Comparison of ENCODE assay signal across 1 cellular context in the genomic region with DNA sequence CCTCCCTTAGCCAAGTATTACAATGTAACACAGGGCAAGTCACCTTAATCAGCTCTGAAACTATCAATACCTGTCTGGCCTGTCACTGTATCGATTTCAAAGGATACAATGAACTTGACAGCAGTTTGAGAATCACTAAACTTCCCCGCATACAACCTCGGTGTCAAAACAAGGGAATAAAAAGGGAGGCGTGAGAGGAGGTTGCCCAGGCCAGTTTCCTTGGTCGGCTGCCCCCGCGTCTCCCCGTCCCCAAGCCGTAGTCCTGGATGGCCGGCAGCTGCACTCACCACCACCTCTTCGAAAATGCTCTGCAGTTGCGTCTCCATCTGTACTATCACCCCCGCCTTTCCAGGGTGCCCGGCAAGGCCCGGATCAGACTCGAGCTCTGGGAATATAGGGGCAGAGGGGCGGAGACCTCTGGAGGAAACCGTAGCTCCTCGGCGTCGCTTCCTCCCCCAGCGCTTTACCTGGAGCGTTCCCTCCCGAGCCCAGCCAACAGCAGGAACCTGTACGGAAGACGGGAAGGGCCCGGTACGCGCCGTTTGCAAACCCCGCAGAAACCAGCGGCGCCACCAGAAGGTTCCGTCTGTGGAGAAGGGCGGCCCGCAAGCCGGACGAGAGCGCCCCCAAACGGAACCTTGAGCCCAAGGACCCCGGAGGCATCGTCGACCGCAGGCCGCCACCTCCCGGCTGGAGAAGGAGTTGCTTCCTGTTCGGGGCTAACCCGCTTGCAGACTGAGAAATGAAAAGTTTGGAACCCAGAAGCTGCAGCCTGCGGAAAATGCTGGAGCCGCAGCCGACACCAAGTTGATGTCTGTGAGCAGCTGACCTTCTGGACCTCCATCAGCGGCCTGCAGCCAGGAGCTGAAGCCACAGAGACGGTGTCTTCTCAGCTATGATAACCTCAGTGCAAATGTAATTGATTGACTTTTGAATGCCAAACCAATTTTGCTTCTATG.
TF ChIP-seq lines count a peak whose summit lies in the region.

A gene with protein sequence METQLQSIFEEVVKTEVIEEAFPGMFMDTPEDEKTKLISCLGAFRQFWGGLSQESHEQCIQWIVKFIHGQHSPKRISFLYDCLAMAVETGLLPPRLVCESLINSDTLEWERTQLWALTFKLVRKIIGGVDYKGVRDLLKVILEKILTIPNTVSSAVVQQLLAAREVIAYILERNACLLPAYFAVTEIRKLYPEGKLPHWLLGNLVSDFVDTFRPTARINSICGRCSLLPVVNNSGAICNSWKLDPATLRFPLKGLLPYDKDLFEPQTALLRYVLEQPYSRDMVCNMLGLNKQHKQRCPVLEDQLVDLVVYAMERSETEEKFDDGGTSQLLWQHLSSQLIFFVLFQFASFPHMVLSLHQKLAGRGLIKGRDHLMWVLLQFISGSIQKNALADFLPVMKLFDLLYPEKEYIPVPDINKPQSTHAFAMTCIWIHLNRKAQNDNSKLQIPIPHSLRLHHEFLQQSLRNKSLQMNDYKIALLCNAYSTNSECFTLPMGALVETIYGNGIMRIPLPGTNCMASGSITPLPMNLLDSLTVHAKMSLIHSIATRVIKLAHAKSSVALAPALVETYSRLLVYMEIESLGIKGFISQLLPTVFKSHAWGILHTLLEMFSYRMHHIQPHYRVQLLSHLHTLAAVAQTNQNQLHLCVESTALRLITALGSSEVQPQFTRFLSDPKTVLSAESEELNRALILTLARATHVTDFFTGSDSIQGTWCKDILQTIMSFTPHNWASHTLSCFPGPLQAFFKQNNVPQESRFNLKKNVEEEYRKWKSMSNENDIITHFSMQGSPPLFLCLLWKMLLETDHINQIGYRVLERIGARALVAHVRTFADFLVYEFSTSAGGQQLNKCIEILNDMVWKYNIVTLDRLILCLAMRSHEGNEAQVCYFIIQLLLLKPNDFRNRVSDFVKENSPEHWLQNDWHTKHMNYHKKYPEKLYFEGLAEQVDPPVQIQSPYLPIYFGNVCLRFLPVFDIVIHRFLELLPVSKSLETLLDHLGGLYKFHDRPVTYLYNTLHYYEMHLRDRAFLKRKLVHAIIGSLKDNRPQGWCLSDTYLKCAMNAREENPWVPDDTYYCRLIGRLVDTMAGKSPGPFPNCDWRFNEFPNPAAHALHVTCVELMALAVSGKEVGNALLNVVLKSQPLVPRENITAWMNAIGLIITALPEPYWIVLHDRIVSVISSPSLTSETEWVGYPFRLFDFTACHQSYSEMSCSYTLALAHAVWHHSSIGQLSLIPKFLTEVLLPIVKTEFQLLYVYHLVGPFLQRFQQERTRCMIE (N-terminal part only) (minus strand): TSS at position 519 of the 959 bp plus-strand sequence. CDS start 193 bp downstream, at position 326.

TF ChIP-seq in HepG2, 621 proteins besides CTCF, POLR2A, EP300 and RAD21 (continued from another document and continues in another):
- TF ChIP-seq, protein P1, sequence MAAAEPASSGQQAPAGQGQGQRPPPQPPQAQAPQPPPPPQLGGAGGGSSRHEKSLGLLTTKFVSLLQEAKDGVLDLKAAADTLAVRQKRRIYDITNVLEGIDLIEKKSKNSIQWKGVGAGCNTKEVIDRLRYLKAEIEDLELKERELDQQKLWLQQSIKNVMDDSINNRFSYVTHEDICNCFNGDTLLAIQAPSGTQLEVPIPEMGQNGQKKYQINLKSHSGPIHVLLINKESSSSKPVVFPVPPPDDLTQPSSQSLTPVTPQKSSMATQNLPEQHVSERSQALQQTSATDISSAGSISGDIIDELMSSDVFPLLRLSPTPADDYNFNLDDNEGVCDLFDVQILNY (CRISPR knock-in tag; conservative IDR thresholded peaks at IDR 0.05): peak; percentile 61; the same call in 1 of the 2 replicates
- TF ChIP-seq SIN3B (IDR thresholded peaks at IDR 0.05; ENCODE audit: low read length): peak; percentile 98
- TF ChIP-seq ATRX (CRISPR knock-in tag; IDR thresholded peaks at IDR 0.05; ENCODE audit: borderline replicate concordance): no peak
- no peak for TF ChIP-seq TCF7L2 (IDR thresholded peaks at IDR 0.05; ENCODE audit: low read depth, low read length)
- TF ChIP-seq ZNF143 (CRISPR knock-in tag; IDR thresholded peaks at IDR 0.05): peak; percentile 79
- TF ChIP-seq, protein P2, sequence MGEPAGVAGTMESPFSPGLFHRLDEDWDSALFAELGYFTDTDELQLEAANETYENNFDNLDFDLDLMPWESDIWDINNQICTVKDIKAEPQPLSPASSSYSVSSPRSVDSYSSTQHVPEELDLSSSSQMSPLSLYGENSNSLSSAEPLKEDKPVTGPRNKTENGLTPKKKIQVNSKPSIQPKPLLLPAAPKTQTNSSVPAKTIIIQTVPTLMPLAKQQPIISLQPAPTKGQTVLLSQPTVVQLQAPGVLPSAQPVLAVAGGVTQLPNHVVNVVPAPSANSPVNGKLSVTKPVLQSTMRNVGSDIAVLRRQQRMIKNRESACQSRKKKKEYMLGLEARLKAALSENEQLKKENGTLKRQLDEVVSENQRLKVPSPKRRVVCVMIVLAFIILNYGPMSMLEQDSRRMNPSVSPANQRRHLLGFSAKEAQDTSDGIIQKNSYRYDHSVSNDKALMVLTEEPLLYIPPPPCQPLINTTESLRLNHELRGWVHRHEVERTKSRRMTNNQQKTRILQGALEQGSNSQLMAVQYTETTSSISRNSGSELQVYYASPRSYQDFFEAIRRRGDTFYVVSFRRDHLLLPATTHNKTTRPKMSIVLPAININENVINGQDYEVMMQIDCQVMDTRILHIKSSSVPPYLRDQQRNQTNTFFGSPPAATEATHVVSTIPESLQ (CRISPR knock-in tag; conservative IDR thresholded peaks at IDR 0.05): peak; percentile 98
- peak; percentile 97 for TF ChIP-seq ZNF274 (CRISPR knock-in tag; IDR thresholded peaks at IDR 0.05)
- no peak for TF ChIP-seq FOXK2 (IDR thresholded peaks at IDR 0.05)
- 0 out of 2 replicates have a peak, but pooled peaks have one; percentile 32 for TF ChIP-seq MLLT10 (CRISPR knock-in tag; IDR thresholded peaks at IDR 0.05)
- TF ChIP-seq PAWR (CRISPR knock-in tag; IDR thresholded peaks at IDR 0.05; ENCODE audit: borderline replicate concordance): no peak; the same call in 1 of the 2 replicates
- TF ChIP-seq KDM5A (IDR thresholded peaks at IDR 0.05; ENCODE audit: borderline replicate concordance, low read length): peak; percentile 98
- TF ChIP-seq, protein P3, sequence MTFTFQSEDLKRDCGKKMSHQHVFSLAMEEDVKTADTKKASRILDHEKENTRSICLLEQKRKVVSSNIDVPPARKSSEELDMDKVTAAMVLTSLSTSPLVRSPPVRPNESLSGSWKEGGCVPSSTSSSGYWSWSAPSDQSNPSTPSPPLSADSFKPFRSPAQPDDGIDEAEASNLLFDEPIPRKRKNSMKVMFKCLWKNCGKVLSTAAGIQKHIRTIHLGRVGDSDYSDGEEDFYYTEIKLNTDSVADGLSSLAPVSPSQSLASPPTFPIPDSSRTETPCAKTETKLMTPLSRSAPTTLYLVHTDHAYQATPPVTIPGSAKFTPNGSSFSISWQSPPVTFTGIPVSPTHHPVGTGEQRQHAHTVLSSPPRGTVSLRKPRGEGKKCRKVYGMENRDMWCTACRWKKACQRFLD (CRISPR knock-in tag; IDR thresholded peaks at IDR 0.05; ENCODE audit: borderline replicate concordance): peak; percentile 98
- TF ChIP-seq NR1H2 (CRISPR knock-in tag; IDR thresholded peaks at IDR 0.05; ENCODE audit: borderline replicate concordance, low read depth): no peak
- TF ChIP-seq, protein P4, sequence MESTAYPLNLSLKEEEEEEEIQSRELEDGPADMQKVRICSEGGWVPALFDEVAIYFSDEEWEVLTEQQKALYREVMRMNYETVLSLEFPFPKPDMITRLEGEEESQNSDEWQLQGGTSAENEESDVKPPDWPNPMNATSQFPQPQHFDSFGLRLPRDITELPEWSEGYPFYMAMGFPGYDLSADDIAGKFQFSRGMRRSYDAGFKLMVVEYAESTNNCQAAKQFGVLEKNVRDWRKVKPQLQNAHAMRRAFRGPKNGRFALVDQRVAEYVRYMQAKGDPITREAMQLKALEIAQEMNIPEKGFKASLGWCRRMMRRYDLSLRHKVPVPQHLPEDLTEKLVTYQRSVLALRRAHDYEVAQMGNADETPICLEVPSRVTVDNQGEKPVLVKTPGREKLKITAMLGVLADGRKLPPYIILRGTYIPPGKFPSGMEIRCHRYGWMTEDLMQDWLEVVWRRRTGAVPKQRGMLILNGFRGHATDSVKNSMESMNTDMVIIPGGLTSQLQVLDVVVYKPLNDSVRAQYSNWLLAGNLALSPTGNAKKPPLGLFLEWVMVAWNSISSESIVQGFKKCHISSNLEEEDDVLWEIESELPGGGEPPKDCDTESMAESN (CRISPR knock-in tag; conservative IDR thresholded peaks at IDR 0.05): peak; percentile 100
- TF ChIP-seq HOXD1 (CRISPR knock-in tag; IDR thresholded peaks at IDR 0.05): peak; percentile 96
- peak; percentile 100 for TF ChIP-seq GTF3A (CRISPR knock-in tag; conservative IDR thresholded peaks at IDR 0.05)
- TF ChIP-seq, protein P5, sequence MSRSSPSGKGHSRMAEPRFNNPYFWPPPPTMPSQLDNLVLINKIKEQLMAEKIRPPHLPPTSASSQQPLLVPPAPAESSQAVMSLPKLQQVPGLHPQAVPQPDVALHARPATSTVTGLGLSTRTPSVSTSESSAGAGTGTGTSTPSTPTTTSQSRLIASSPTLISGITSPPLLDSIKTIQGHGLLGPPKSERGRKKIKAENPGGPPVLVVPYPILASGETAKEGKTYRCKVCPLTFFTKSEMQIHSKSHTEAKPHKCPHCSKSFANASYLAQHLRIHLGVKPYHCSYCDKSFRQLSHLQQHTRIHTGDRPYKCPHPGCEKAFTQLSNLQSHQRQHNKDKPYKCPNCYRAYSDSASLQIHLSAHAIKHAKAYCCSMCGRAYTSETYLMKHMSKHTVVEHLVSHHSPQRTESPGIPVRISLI (CRISPR knock-in tag; IDR thresholded peaks at IDR 0.05; ENCODE audit: borderline replicate concordance): peak; percentile 80
- TF ChIP-seq, protein P6, sequence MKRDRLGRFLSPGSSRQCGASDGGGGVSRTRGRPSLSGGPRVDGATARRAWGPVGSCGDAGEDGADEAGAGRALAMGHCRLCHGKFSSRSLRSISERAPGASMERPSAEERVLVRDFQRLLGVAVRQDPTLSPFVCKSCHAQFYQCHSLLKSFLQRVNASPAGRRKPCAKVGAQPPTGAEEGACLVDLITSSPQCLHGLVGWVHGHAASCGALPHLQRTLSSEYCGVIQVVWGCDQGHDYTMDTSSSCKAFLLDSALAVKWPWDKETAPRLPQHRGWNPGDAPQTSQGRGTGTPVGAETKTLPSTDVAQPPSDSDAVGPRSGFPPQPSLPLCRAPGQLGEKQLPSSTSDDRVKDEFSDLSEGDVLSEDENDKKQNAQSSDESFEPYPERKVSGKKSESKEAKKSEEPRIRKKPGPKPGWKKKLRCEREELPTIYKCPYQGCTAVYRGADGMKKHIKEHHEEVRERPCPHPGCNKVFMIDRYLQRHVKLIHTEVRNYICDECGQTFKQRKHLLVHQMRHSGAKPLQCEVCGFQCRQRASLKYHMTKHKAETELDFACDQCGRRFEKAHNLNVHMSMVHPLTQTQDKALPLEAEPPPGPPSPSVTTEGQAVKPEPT (CRISPR knock-in tag; IDR thresholded peaks at IDR 0.05; ENCODE audit: low read depth): peak; percentile 99
- TF ChIP-seq ZNF451 (CRISPR knock-in tag; IDR thresholded peaks at IDR 0.05): peak; percentile 81; the same call in 1 of the 2 replicates
- TF ChIP-seq HNRNPLL (IDR thresholded peaks at IDR 0.05; ENCODE audit: low read depth, low read length, poor library complexity, severe bottlenecking): peak; percentile 91
- TF ChIP-seq, protein P7, sequence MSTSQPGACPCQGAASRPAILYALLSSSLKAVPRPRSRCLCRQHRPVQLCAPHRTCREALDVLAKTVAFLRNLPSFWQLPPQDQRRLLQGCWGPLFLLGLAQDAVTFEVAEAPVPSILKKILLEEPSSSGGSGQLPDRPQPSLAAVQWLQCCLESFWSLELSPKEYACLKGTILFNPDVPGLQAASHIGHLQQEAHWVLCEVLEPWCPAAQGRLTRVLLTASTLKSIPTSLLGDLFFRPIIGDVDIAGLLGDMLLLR (CRISPR knock-in tag; IDR thresholded peaks at IDR 0.05): peak; percentile 95; the same call in 1 of the 2 replicates
- TF ChIP-seq ZNF230 (CRISPR knock-in tag; IDR thresholded peaks at IDR 0.05): peak; percentile 100
- TF ChIP-seq, protein P8, sequence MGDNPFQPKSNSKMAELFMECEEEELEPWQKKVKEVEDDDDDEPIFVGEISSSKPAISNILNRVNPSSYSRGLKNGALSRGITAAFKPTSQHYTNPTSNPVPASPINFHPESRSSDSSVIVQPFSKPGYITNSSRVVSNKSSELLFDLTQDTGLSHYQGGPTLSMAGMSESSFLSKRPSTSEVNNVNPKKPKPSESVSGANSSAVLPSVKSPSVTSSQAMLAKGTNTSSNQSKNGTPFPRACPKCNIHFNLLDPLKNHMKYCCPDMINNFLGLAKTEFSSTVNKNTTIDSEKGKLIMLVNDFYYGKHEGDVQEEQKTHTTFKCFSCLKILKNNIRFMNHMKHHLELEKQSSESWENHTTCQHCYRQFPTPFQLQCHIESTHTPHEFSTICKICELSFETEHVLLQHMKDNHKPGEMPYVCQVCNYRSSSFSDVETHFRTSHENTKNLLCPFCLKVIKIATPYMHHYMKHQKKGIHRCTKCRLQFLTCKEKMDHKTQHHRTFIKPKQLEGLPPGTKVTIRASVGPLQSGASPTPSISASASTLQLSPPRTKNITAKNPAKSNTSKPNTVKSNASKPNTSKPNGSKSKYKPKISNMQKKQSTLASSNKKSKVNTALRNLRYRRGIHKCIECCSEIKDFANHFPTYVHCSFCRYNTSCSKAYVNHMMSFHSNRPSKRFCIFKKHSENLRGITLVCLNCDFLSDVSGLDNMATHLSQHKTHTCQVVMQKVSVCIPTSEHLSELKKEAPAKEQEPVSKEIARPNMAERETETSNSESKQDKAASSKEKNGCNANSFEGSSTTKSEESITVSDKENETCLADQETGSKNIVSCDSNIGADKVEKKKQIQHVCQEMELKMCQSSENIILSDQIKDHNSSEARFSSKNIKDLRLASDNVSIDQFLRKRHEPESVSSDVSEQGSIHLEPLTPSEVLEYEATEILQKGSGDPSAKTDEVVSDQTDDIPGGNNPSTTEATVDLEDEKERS (CRISPR knock-in tag; IDR thresholded peaks at IDR 0.05): peak; percentile 98
- TF ChIP-seq ZNF460 (CRISPR knock-in tag; IDR thresholded peaks at IDR 0.05; ENCODE audit: borderline replicate concordance): peak; percentile 77; the same call in 1 of the 2 replicates
